ENCODE assay signal across 2 cellular contexts in genomic region chr12:125225641-125226040, GRCh38.
TF ChIP-seq lines count a peak whose summit lies in the region.

No MANE protein-coding gene starts in this region.

TF ChIP-seq in HepG2, 621 proteins besides CTCF, POLR2A, EP300 and RAD21:
- TF ChIP-seq ZNF143 (CRISPR knock-in tag; IDR thresholded peaks at IDR 0.05) (peak; percentile 74), CBX5 (CRISPR knock-in tag; IDR thresholded peaks at IDR 0.05; ENCODE audit: borderline replicate concordance) (no peak), THAP11 (CRISPR knock-in tag; IDR thresholded peaks at IDR 0.05) (peak; percentile 50; the same call in 1 of the 2 replicates), ZIK1 (CRISPR knock-in tag; IDR thresholded peaks at IDR 0.05; ENCODE audit: borderline replicate concordance, low read depth) (no peak), EZH2 (conservative IDR thresholded peaks at IDR 0.05; ENCODE audit: low read depth, low read length) (no peak)
TF ChIP-seq in HepG2: peak in this region for 2.

TF ChIP-seq in H1, 55 proteins besides CTCF, POLR2A, EP300 and RAD21:
- TF ChIP-seq HDAC6 (IDR thresholded peaks at IDR 0.05; ENCODE audit: low read depth, low read length) (no peak), CTBP2 (IDR thresholded peaks at IDR 0.05; ENCODE audit: borderline replicate concordance, insufficient read depth, insufficient read length, low read length) (no peak), YY1 (IDR thresholded peaks at IDR 0.05; ENCODE audit: low read depth, low read length) (no peak), CBX8 (IDR thresholded peaks at IDR 0.05; ENCODE audit: borderline replicate concordance, low read depth, low read length) (no peak), RBBP5 (IDR thresholded peaks at IDR 0.05; ENCODE audit: borderline replicate concordance, low read depth, low read length) (no peak), POLR2AphosphoS5 (IDR thresholded peaks at IDR 0.05; ENCODE audit: low read depth, low read length) (no peak), USF2 (IDR thresholded peaks at IDR 0.05; ENCODE audit: low read length) (peak; percentile 81), SIX5 (IDR thresholded peaks at IDR 0.05; ENCODE audit: low read depth, low read length) (peak; percentile 58), SIN3A (conservative IDR thresholded peaks at IDR 0.05 in 1 of 2, IDR thresholded peaks at IDR 0.05 in 1 of 2; ENCODE audit: low read depth in 1 of 2, low read length in 2 of 2) (no peak), PHF8 (conservative IDR thresholded peaks at IDR 0.05; ENCODE audit: low read depth, low read length) (no peak), ATF3 (IDR thresholded peaks at IDR 0.05; ENCODE audit: insufficient read depth, low read depth, low read length) (peak; percentile 78), BRCA1 (IDR thresholded peaks at IDR 0.05; ENCODE audit: low read depth, low read length) (no peak)
